Comparison of ENCODE assay signal across 8 cellular contexts in the genomic region with DNA sequence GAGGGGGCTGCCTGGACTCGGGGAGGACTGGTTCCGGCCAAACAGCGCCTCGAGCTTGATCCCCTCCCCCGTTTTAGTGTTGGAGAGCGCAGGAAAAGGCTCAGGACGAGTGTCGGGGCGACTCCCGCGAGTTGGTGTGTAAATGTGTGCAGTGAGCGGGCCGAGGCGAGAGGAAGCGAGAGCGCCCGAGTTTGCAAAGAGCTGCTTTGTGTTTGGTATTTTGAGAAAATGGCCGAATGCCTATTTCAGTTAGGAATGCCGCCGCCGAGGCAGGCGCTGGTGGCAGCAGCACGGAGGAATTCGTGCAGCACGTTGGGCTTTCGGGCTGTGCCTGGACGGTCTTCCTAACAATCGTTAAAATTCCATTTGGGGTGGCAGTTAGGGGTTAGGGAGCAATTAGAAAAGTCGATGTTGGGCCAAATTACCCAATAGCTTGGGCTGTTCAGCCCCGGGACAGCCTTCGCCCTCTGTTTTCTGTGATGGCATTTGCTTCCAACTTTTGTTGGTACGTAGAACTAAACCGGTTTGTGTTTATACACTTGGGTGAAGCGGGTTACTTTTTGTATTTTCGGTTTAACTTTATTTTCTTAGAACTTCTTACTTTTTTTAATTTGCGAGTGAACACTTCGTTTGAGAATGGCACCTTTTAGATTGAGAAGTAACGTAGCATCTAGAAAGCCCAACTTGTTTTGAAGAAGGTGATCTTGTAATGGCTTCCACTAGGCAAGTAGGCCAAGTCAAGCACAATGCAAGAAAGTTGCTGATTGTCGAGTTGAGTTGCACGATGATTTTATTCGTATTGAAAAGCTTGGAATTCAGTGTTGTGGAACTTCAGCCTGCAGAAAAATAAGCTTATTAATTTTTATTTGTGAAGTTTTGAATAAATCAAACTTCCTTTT. TPM values are rescaled to one million over a fixed set of nuclear protein-coding genes. Genes with fewer than 3 reads are reported as not detected.
DNase-seq lines count a peak whose midpoint lies in the region; ATAC-seq lines count a peak whose summit lies in the region.

No MANE protein-coding gene starts in this region.

- DNase-seq in GDM1 (lab: John Stamatoyannopoulos, UW) (peak; percentile 26), HT-29 (ENCODE audit: low spot score) (peak; percentile 59), T-helper 2 cell (peak; percentile 3 to 76 (median 22)), cerebellum (ENCODE audit: low spot score) (peak; percentile 7), islet precursor cell (peak; percentile 80), mesenteric fat pad (ENCODE audit: low spot score) (no peak)
- peak; percentile 56 for DNase-seq in stimulated activated CD4-positive, alpha-beta T cell treated with anti-CD3 and anti-CD28 coated beads, Interleukin-1b, Interleukin-23, amount 100 ng/mL, for 48 hours

- ATAC-seq in GM21423 (IDR thresholded peaks at IDR 0.05; ENCODE audit: unreplicated experiment): peak; percentile 21

RNA-seq across cellular contexts. Expression of a gene that starts 1.6 kb away (rescaled TPM):
- 22.0 and 22.4 TPM in 2 replicates for total RNA-seq in HT-29 (2014; rRNA removed; shearing (Covaris generic))
- 24.5 TPM for total RNA-seq in cerebellum
- 32.1 TPM for total RNA-seq in mesenteric fat pad
